In genomic region chr11:28910926-28911325, GRCh38 we compare ENCODE assay signal across 23 cellular contexts.
"Had no signal": no experiment of that assay in that cellular context is flagged by ENCODE, and none has a peak within 500 bp of the region (broad histone marks: within the 10 kb centered on the region; RNA-seq: fewer than 3 reads in every experiment).

No MANE protein-coding gene starts in this region.

- ATAC-seq: activated T-cell treated with anti-CD3 and anti-CD28 coated beads, Interleukin-2, amount 50 U/mL, for 72 hours; foreskin keratinocyte; left lung; naive thymus-derived CD8-positive, alpha-beta T cell; psoas muscle; stimulated activated naive CD8-positive, alpha-beta T cell treated with anti-CD3 and anti-CD28 coated beads, Interleukin-15, amount 100 ng/mL, for 72 hours had no signal

- H3K4me3 ChIP-seq: left lung, lung, ovary, psoas muscle, right atrium auricular region, skin epidermis, suprapubic skin, tibial nerve had no signal

- FAIRE-seq: colon, urothelium cell line had no signal

- DNase-seq: activated CD4-positive, alpha-beta memory T cell treated with anti-CD3 and anti-CD28 coated beads, Interleukin-2, amount 10 ng/mL, durations not matched to agents 7 days and 5 days; activated CD4-positive, alpha-beta T cell treated with anti-CD3 and anti-CD28 coated beads, Interleukin-2, amount 10 ng/mL, durations not matched to agents 24 days and 14 days; activated effector memory CD4-positive, alpha-beta T cell treated with Interleukin-2 at 50 U/mL for 16 hours; activated naive CD4-positive, alpha-beta T cell treated with anti-CD3 and anti-CD28 coated beads for 36 hours; activated naive CD8-positive, alpha-beta T cell treated with anti-CD3 and anti-CD28 coated beads, Interleukin-2, amount 10 ng/mL, durations not matched to agents 7 days and 5 days; activated T-cell treated with anti-CD3 and anti-CD28 coated beads, Interleukin-2, amount 50 U/mL, for 72 hours; endodermal cell; foreskin keratinocyte; kidney glomerular epithelial cell; left lung; naive thymus-derived CD8-positive, alpha-beta T cell; ovary; psoas muscle; stimulated activated CD4-positive, alpha-beta T cell treated with anti-CD3 and anti-CD28 coated beads, Interleukin-1b, Interleukin-23, amount 100 ng/mL, for 48 hours; stimulated activated naive CD8-positive, alpha-beta T cell treated with anti-CD3 and anti-CD28 coated beads, Interleukin-15, amount 100 ng/mL, for 72 hours; T-helper 2 cell had no signal
